In the genomic region with DNA sequence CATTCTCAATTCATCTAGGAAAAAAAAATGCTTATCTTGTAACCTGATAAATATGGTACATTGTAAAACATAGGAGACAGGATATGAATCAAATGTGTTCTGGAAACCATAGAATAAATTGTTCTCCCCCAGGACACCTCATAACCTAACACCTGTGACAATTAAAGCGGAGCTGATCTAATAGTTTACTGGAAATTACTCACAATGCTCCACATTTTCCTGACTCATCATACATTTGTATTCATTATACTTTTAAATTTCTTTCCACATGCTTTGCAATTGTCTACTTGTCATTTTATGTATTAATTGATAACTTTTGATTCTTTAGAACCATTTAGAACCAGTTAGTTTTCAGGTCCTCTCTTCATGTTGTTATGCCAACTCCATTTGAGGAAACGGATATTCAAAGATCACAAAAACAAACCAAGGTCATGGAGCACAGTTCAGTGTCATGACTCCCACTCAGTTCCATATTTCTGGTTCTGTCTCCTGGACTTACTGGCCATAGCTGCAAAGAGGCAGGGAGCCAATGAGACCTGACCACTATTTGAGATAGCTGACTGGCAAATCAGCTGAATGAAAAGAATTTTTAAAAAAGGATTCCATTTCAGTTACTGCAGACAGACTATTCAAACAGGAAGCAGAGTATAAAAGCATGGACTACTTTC, we compare ENCODE assay signal across 22 cellular contexts.
DNase-seq lines count a peak whose midpoint lies in the region; ATAC-seq and TF ChIP-seq lines count a peak whose summit lies in the region.
"Had no signal": no experiment of that assay in that cellular context is flagged by ENCODE, and none has a peak within 500 bp of the region (broad histone marks: within the 10 kb centered on the region; RNA-seq: fewer than 3 reads in every experiment).

No MANE protein-coding gene starts in this region.

- no peak overlapping the region for H3K9ac ChIP-seq in SK-N-SH

- no peaks in the 10 kb centered on the region for H3K79me2 ChIP-seq in SK-N-SH (ENCODE audit: insufficient read depth)

- no peaks in the 10 kb centered on the region for H4K20me1 ChIP-seq in SK-N-SH (ENCODE audit: insufficient read depth)

- H3K27ac ChIP-seq in SK-N-SH (ENCODE audit: low read depth in 2 of 2, low read length in 1 of 2) (no peak overlapping the region), brain microvascular endothelial cell (no peak overlapping the region)
- H3K27ac ChIP-seq: C4-2B, gastrocnemius medialis, skin epidermis had no signal

- no peaks in the 10 kb centered on the region; a peak in 2 of 4 replicates for H3K4me1 ChIP-seq in SK-N-SH (ENCODE audit: control insufficient read depth in 1 of 2, insufficient read depth in 2 of 2, low read depth in 1 of 2, low read length in 1 of 2)
- H3K4me1 ChIP-seq: gastrocnemius medialis had no signal

- WGBS in SK-N-SH (ENCODE audit: low lambda C conversion rate), result 84% methylated on average over 2 of the region's 2 CpGs

- TF ChIP-seq CTCF in SK-N-SH (IDR thresholded peaks at IDR 0.05), result no peak
- TF ChIP-seq CTCF in brain microvascular endothelial cell (IDR thresholded peaks at IDR 0.05; ENCODE audit: low read depth, low read length, missing control alignments), result no peak

- H3K27me3 Mint-ChIP-seq in stimulated activated memory B cell treated with anti-CD40 and anti-IgM and Interleukin-4, amounts not matched to agents 10 μg/mL and 1 μg/mL and 100 μg/mL, for 72 hours, result no peaks in the 10 kb centered on the region
- H3K27me3 Mint-ChIP-seq: effector memory CD8-positive, alpha-beta T cell had no signal

- no peak for TF ChIP-seq EP300 in SK-N-SH (IDR thresholded peaks at IDR 0.05; ENCODE audit: borderline replicate concordance in 1 of 2, low read depth in 1 of 2, low read length in 1 of 2)

- ATAC-seq in SK-N-SH treated with all-trans-retinoic acid at 6 μM for 48 hours, result no peak
- ATAC-seq in stimulated activated memory B cell treated with anti-CD40 and anti-IgM and Interleukin-4, amounts not matched to agents 10 μg/mL and 1 μg/mL and 100 μg/mL, for 72 hours, result no peak
- ATAC-seq: effector memory CD8-positive, alpha-beta T cell; gastrocnemius medialis; stimulated activated effector memory CD8-positive, alpha-beta T cell treated with anti-CD3 and anti-CD28 coated beads, Interleukin-12 subunit alpha, Interleukin-12 subunit beta, amount 100 ng/mL, for 72 hours had no signal

- H3K9me3 Mint-ChIP-seq in stimulated activated memory B cell treated with anti-CD40 and anti-IgM and Interleukin-4, amounts not matched to agents 10 μg/mL and 1 μg/mL and 100 μg/mL, for 72 hours, result peaks cover 2% of the 10 kb centered on the region

- no peaks in the 10 kb centered on the region for H3K9me2 ChIP-seq in SK-N-SH

- H3K36me3 ChIP-seq in SK-N-SH (replicated peaks in 1 of 2; ENCODE audit: control insufficient read depth in 1 of 2, insufficient read depth in 2 of 2, low read length in 1 of 2) (no peaks in the 10 kb centered on the region), brain microvascular endothelial cell (replicated peaks) (no peaks in the 10 kb centered on the region)
- H3K36me3 ChIP-seq: gastrocnemius medialis, MG63 had no signal

- H3K4me1 Mint-ChIP-seq in stimulated activated memory B cell treated with anti-CD40 and anti-IgM and Interleukin-4, amounts not matched to agents 10 μg/mL and 1 μg/mL and 100 μg/mL, for 72 hours, result no peaks in the 10 kb centered on the region
- H3K4me1 Mint-ChIP-seq: stimulated activated effector memory CD8-positive, alpha-beta T cell treated with anti-CD3 and anti-CD28 coated beads, Interleukin-12 subunit alpha, Interleukin-12 subunit beta, amount 100 ng/mL, for 72 hours had no signal

- peak overlapping the region; percentile 7; the same call in 1 of the 2 replicates for H2AFZ ChIP-seq in SK-N-SH (ENCODE audit: low read depth)

- no peak for DNase-seq in SK-N-SH
- peak; percentile 51 for DNase-seq in brain microvascular endothelial cell
- DNase-seq in glomerular endothelial cell (ENCODE audit: extremely low read depth, low read depth, low spot score), result peak; percentile 89
- peak; percentile 29 for DNase-seq in renal cortical epithelial cell (ENCODE audit: low read depth)
- DNase-seq in EL, result no peak
- DNase-seq in NAMALWA (ENCODE audit: low spot score), result no peak
- DNase-seq: 8988T; activated gamma-delta T cell treated with Interleukin-2 at 50 U/mL for 16 hours; aorta; DMS53; effector memory CD8-positive, alpha-beta T cell; gastrocnemius medialis; MG63; NCI-H2081 treated with DMSO at 0.1 percent for 48 hours; NCI-H526 treated with DMSO at 0.1 percent for 48 hours; occipital lobe; trophoblast cell had no signal

- no peaks in the 10 kb centered on the region for H3K27me3 ChIP-seq in SK-N-SH (ENCODE audit: insufficient read depth)
- no peaks in the 10 kb centered on the region for H3K27me3 ChIP-seq in brain microvascular endothelial cell (replicated peaks)
- H3K27me3 ChIP-seq: gastrocnemius medialis, MG63 had no signal

- H3K4me3 Mint-ChIP-seq in stimulated activated memory B cell treated with anti-CD40 and anti-IgM and Interleukin-4, amounts not matched to agents 10 μg/mL and 1 μg/mL and 100 μg/mL, for 72 hours, result no peak overlapping the region
- H3K4me3 Mint-ChIP-seq: effector memory CD8-positive, alpha-beta T cell; stimulated activated effector memory CD8-positive, alpha-beta T cell treated with anti-CD3 and anti-CD28 coated beads, Interleukin-12 subunit alpha, Interleukin-12 subunit beta, amount 100 ng/mL, for 72 hours had no signal

- no peak overlapping the region for H3K4me2 ChIP-seq in SK-N-SH

- H3F3A ChIP-seq in SK-N-SH (replicated peaks; ENCODE audit: insufficient read depth), result no peaks in the 10 kb centered on the region

- H3K4me3 ChIP-seq in SK-N-SH (ENCODE audit: low read depth in 2 of 2, low read length in 1 of 2), result no peak overlapping the region
- no peak overlapping the region for H3K4me3 ChIP-seq in brain microvascular endothelial cell (ENCODE audit: low read depth, low read length)
- H3K4me3 ChIP-seq: gastrocnemius medialis, MG63, skin epidermis had no signal

- in situ Hi-C loops in brain microvascular endothelial cell (cut with HindIII; ENCODE audit: low pct_ligation_motif_present, low sequenced_read_pairs), result no loop called here

- H3K9me3 ChIP-seq in SK-N-SH, result no peaks in the 10 kb centered on the region
- H3K9me3 ChIP-seq: gastrocnemius medialis, MG63 had no signal

- POLR2A ChIA-PET in SK-N-SH (lab: Yijun Ruan, JAX), result no interaction called here

- no peaks in the 10 kb centered on the region for H3K36me3 Mint-ChIP-seq in stimulated activated memory B cell treated with anti-CD40 and anti-IgM and Interleukin-4, amounts not matched to agents 10 μg/mL and 1 μg/mL and 100 μg/mL, for 72 hours
- H3K36me3 Mint-ChIP-seq: stimulated activated effector memory CD8-positive, alpha-beta T cell treated with anti-CD3 and anti-CD28 coated beads, Interleukin-12 subunit alpha, Interleukin-12 subunit beta, amount 100 ng/mL, for 72 hours had no signal

- CTCF ChIA-PET in SK-N-SH (lab: Yijun Ruan, JAX), result interaction anchor here (0.6 kb wide), 1 partner anchor 14 kb away, joined by 3 read pairs; no protein-coding TSS in a partner anchor

- no peak overlapping the region for H3K27ac Mint-ChIP-seq in stimulated activated memory B cell treated with anti-CD40 and anti-IgM and Interleukin-4, amounts not matched to agents 10 μg/mL and 1 μg/mL and 100 μg/mL, for 72 hours
- H3K27ac Mint-ChIP-seq: effector memory CD8-positive, alpha-beta T cell; stimulated activated effector memory CD8-positive, alpha-beta T cell treated with anti-CD3 and anti-CD28 coated beads, Interleukin-12 subunit alpha, Interleukin-12 subunit beta, amount 100 ng/mL, for 72 hours had no signal

- no peak for TF ChIP-seq RAD21 in SK-N-SH (IDR thresholded peaks at IDR 0.05; ENCODE audit: low read length)

TF ChIP-seq in SK-N-SH, 30 proteins besides CTCF, POLR2A, EP300 and RAD21:
- no peak for TF ChIP-seq GATA2 (CRISPR knock-in tag; IDR thresholded peaks at IDR 0.05)
- TF ChIP-seq POLR2AphosphoS5 (IDR thresholded peaks at IDR 0.05; ENCODE audit: low read depth, low read length), result no peak
- TF ChIP-seq TAF1 (IDR thresholded peaks at IDR 0.05; ENCODE audit: borderline replicate concordance, low read depth, low read length), result no peak
- TF ChIP-seq EZH2phosphoT487 (IDR thresholded peaks at IDR 0.05; ENCODE audit: borderline replicate concordance, low read depth), result no peak
- TF ChIP-seq, protein P1, sequence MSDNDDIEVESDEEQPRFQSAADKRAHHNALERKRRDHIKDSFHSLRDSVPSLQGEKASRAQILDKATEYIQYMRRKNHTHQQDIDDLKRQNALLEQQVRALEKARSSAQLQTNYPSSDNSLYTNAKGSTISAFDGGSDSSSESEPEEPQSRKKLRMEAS (IDR thresholded peaks at IDR 0.05; ENCODE audit: low read depth), result no peak
TF ChIP-seq in SK-N-SH: peak in this region for 0.

TF ChIP-seq in SK-N-SH treated with all-trans-retinoic acid at 6 μM for 48 hours, 23 proteins besides CTCF, POLR2A, EP300 and RAD21 (continues in another document):
- TF ChIP-seq ISL1 (CRISPR knock-in tag; IDR thresholded peaks at IDR 0.05) (no peak), ZFP3 (CRISPR knock-in tag; IDR thresholded peaks at IDR 0.05) (no peak), ZNF70 (CRISPR knock-in tag; IDR thresholded peaks at IDR 0.05) (no peak), ZNF8 (CRISPR knock-in tag; IDR thresholded peaks at IDR 0.05) (no peak), ARNTL (CRISPR knock-in tag; IDR thresholded peaks at IDR 0.05; ENCODE audit: borderline replicate concordance, low read depth) (no peak)
- TF ChIP-seq, protein P2, sequence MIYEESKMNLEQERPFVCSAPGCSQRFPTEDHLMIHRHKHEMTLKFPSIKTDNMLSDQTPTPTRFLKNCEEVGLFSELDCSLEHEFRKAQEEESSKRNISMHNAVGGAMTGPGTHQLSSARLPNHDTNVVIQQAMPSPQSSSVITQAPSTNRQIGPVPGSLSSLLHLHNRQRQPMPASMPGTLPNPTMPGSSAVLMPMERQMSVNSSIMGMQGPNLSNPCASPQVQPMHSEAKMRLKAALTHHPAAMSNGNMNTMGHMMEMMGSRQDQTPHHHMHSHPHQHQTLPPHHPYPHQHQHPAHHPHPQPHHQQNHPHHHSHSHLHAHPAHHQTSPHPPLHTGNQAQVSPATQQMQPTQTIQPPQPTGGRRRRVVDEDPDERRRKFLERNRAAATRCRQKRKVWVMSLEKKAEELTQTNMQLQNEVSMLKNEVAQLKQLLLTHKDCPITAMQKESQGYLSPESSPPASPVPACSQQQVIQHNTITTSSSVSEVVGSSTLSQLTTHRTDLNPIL (CRISPR knock-in tag; IDR thresholded peaks at IDR 0.05; ENCODE audit: low read depth), result no peak

Comparison
In these comparisons a context has a peak if more than half of its experiments do, and no peak if none do; other contexts are left out.
1. DNase-seq: peak in brain microvascular endothelial cell (single experiment), glomerular endothelial cell (single experiment) and renal cortical epithelial cell (single experiment); none in SK-N-SH (single experiment), EL (single experiment) and NAMALWA (single experiment).